In genomic region chr10:8633909-8634308, GRCh38 we compare ENCODE assay signal across 28 cellular contexts.
"Had no signal": no experiment of that assay in that cellular context is flagged by ENCODE, and none has a peak within 500 bp of the region (broad histone marks: within the 10 kb centered on the region; RNA-seq: fewer than 3 reads in every experiment).

No MANE protein-coding gene starts in this region.

- H3K4me1 ChIP-seq: ascending aorta, SJCRH30 had no signal

- H3K36me3 ChIP-seq: ascending aorta, SJCRH30, WERI-Rb-1 had no signal

- H3K27ac ChIP-seq: ascending aorta, SJCRH30, SK-N-MC, WERI-Rb-1 had no signal

- H3K4me3 ChIP-seq: ascending aorta, SJCRH30, SK-N-MC had no signal

- DNase-seq: activated CD4-positive, alpha-beta T cell treated with anti-CD3 and anti-CD28 coated beads for 1 hour; activated CD4-positive, alpha-beta T cell treated with anti-CD3 and anti-CD28 coated beads, Interleukin-2, amount 10 ng/mL, durations not matched to agents 24 days and 14 days; activated CD4-positive, alpha-beta T cell treated with anti-CD3 and anti-CD28 coated beads, Interleukin-2, amount 50 U/mL, for 4 hours; activated CD4-positive, CD25-positive, alpha-beta regulatory T cell; activated CD8-positive, alpha-beta T cell treated with anti-CD3 and anti-CD28 coated beads for 36 hours; activated gamma-delta T cell; activated naive CD4-positive, alpha-beta T cell treated with Interleukin-2 at 50 U/mL for 16 hours; activated naive CD8-positive, alpha-beta T cell treated with anti-CD3 and anti-CD28 coated beads, Interleukin-2, amount 10 ng/mL, durations not matched to agents 7 days and 5 days; activated T-cell treated with anti-CD3 and anti-CD28 coated beads, Interleukin-2, amount 50 U/mL, for 24 hours; amygdala; caudate nucleus; cerebellar nuclear complex; Kasumi-1; KG1; NCI-H1092 treated with DMSO at 0.1 percent for 48 hours; NCI-H1417 treated with DMSO at 0.1 percent for 48 hours; NCI-H1694; NCI-H1930; NCI-H2081 treated with DMSO at 0.1 percent for 48 hours; NCI-H345; NCI-H524 treated with DMSO at 0.1 percent for 48 hours; SHP77; SJCRH30; T1000; WERI-Rb-1 had no signal

- FAIRE-seq: RCC 7860 had no signal

- H3K27me3 ChIP-seq: ascending aorta, SJCRH30 had no signal

- H3K9me3 ChIP-seq: ascending aorta, SJCRH30 had no signal

- ATAC-seq: activated CD8-positive, alpha-beta T cell treated with anti-CD3 and anti-CD28 coated beads for 36 hours had no signal
